8 cellular contexts compared by ENCODE assay signal in the genomic region with DNA sequence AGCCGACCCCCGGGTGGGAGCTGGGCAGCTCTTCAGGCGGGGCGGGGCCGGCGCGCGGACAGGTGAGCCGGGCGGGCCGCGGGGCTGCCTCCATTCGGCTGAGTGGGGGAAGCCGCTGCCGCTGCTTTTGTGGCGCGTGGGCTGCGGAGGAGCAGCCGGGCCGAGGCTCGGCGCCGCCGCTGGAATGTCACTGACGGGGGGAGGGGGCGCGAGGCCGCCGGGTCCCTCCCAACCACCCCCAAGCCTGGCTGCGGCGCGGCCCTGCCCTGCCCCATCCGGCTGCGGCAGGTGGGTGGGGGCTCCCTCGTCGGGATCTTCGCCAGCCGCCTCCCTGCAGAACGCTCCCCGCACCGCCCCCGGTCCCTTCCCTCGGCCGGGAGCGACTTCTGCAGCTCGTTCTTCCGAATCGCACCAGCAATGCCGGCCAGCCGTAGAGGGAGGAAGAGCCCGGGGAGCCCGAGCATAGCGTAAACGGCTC. TPM values are rescaled to one million over a fixed set of nuclear protein-coding genes. Genes with fewer than 3 reads are reported as not detected.
DNase-seq lines count a peak whose midpoint lies in the region; ATAC-seq and TF ChIP-seq lines count a peak whose summit lies in the region.

No MANE protein-coding gene starts in this region.

- no peaks in the 10 kb centered on the region for H4K20me1 ChIP-seq in KMS-11 (ENCODE audit: insufficient read depth)

- peak; percentile 73 for DNase-seq in GM03348 (ENCODE audit: low spot score)
- peak in 1 of 2 donors; percentile 57 for DNase-seq in stimulated activated naive CD8-positive, alpha-beta T cell treated with anti-CD3 and anti-CD28 coated beads, Interleukin-15, amount 100 ng/mL, for 72 hours
- DNase-seq in epidermal melanocyte (ENCODE audit: insufficient read length, low spot score), result no peak

- H3K79me2 ChIP-seq in KMS-11 (ENCODE audit: insufficient read depth, low read depth), result peaks cover 48% of the 10 kb centered on the region

- peaks cover 27% of the 10 kb centered on the region for H3K4me1 Mint-ChIP-seq in stimulated activated naive CD8-positive, alpha-beta T cell treated with anti-CD3 and anti-CD28 coated beads, Interleukin-15, amount 100 ng/mL, for 72 hours

- no peak overlapping the region for H3K4me3 Mint-ChIP-seq in stimulated activated naive CD8-positive, alpha-beta T cell treated with anti-CD3 and anti-CD28 coated beads, Interleukin-15, amount 100 ng/mL, for 72 hours

- TF ChIP-seq CTCF in KMS-11 (conservative IDR thresholded peaks at IDR 0.05; ENCODE audit: low read depth, low read length) (no peak), WI38 (IDR thresholded peaks at IDR 0.05; ENCODE audit: low read depth, low read length) (no peak)

- H3K27me3 Mint-ChIP-seq in stimulated activated naive CD8-positive, alpha-beta T cell treated with anti-CD3 and anti-CD28 coated beads, Interleukin-15, amount 100 ng/mL, for 72 hours, result no peaks in the 10 kb centered on the region

- H3K36me3 ChIP-seq in KMS-11 (ENCODE audit: insufficient read depth) (no peaks in the 10 kb centered on the region), muscle layer of duodenum (ENCODE audit: control insufficient read depth in 1 of 2, insufficient read depth in 2 of 2, low read length in 2 of 2) (peaks cover 0 to 6% of the 10 kb centered on the region in 2 donors)

- H3K4me3 ChIP-seq in KMS-11 (IDR thresholded peaks at IDR 0.05; ENCODE audit: insufficient read depth, low read depth, low read length) (no peak overlapping the region), WI38 (ENCODE audit: low read depth, low read length) (peak overlapping the region; percentile 91), muscle layer of duodenum (ENCODE audit: low read depth in 1 of 2, low read length in 2 of 2) (peak overlapping the region; percentile 91 to 95)

- peak overlapping the region; percentile 57 for H3K4me2 ChIP-seq in KMS-11

- H3K9me3 Mint-ChIP-seq in stimulated activated naive CD8-positive, alpha-beta T cell treated with anti-CD3 and anti-CD28 coated beads, Interleukin-15, amount 100 ng/mL, for 72 hours, result no peaks in the 10 kb centered on the region

- no peaks in the 10 kb centered on the region for H3K9me3 ChIP-seq in muscle layer of duodenum (ENCODE audit: control insufficient read depth in 1 of 2, low read length in 2 of 2)

- peaks cover 48% of the 10 kb centered on the region for H3K4me1 ChIP-seq in KMS-11 (ENCODE audit: low read depth, poor library complexity, severe bottlenecking)
- H3K4me1 ChIP-seq in muscle layer of duodenum (ENCODE audit: control insufficient read depth in 1 of 2, insufficient read depth in 2 of 2, low read length in 2 of 2), result peaks cover 24 to 74% of the 10 kb centered on the region in 2 donors

- H3K27me3 ChIP-seq in KMS-11 (ENCODE audit: insufficient read depth, low read depth) (no peaks in the 10 kb centered on the region), muscle layer of duodenum (ENCODE audit: low read depth, low read length) (no peaks in the 10 kb centered on the region)

- ATAC-seq in GM21529 (IDR thresholded peaks at IDR 0.05; ENCODE audit: unreplicated experiment), result peak; percentile 33
- peak; percentile 52 for ATAC-seq in esophagus mucosa
- ATAC-seq in stimulated activated naive CD8-positive, alpha-beta T cell treated with anti-CD3 and anti-CD28 coated beads, Interleukin-15, amount 100 ng/mL, for 72 hours, result peak; percentile 44

- peak overlapping the region; percentile 56 for H2AFZ ChIP-seq in KMS-11 (ENCODE audit: low read depth)

- peak overlapping the region in 1 of 2 donors; percentile 89 for H3K27ac Mint-ChIP-seq in stimulated activated naive CD8-positive, alpha-beta T cell treated with anti-CD3 and anti-CD28 coated beads, Interleukin-15, amount 100 ng/mL, for 72 hours

- H3K9ac ChIP-seq in KMS-11, result peak overlapping the region; percentile 62

- H3K27ac ChIP-seq in KMS-11 (peak overlapping the region; percentile 33), muscle layer of duodenum (ENCODE audit: low read length) (peak overlapping the region; percentile 82)

RNA-seq across cellular contexts. Expression of a gene that starts 0.4 kb away (rescaled TPM):
- total RNA-seq in esophagus mucosa, result 161 TPM

RNA-seq across cellular contexts. Expression of a gene that starts 48.3 kb away (rescaled TPM):
- 22.5 TPM for total RNA-seq in esophagus mucosa
